Comparison of ENCODE assay signal across 1 cellular context in the genomic region with DNA sequence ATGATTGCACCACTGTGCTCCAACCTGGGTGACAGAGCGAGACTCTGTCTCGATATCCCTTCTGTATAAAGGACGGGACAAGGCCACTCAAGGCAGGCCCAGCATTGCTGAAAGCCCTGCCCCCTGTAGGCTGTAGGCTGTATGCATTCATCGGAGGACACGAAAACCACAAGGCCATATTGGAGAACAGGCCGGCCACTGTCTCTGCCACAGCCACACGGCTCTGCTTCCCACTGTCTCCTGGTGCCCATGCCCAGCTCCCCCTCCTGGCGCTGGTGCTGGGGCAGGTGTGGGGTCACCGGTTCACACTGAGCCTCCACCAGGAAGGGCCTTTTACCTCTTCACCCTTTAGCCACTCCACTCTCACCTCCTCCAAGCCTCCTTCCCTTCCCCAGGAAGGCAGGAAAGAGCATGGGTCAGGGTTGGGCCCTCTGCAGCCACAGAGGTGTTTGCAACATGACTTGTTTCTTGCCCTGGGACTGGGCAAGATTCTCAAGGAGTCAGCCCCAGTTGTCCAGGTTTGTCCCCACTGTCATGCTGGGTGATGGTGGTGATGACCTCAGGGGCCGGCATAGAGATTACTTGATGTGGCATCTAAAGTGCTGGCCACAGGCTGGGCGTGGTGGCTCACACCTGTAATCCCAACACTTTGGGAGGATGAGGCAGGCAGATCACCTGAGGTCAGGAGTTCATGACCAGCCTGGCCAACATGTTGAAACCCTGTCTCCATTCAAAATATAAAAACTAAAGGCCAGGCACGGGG.
TF ChIP-seq lines count a peak whose summit lies in the region.

No MANE protein-coding gene starts in this region.

TF ChIP-seq in H1, 55 proteins besides CTCF, POLR2A, EP300 and RAD21:
- TF ChIP-seq SIX5 (IDR thresholded peaks at IDR 0.05; ENCODE audit: low read depth, low read length) (no peak), EGR1 (IDR thresholded peaks at IDR 0.05; ENCODE audit: borderline replicate concordance, low read depth, low read length) (peak; percentile 82; the same call in 1 of the 2 replicates), HDAC6 (IDR thresholded peaks at IDR 0.05; ENCODE audit: low read depth, low read length) (no peak), SP2 (IDR thresholded peaks at IDR 0.05; ENCODE audit: low read length) (no peak), FOSL1 (IDR thresholded peaks at IDR 0.05; ENCODE audit: insufficient read depth, low read depth, low read length) (0 out of 2 replicates have a peak, but pooled peaks have one; percentile 41)
